Comparison of ENCODE assay signal across 8 cellular contexts in the genomic region with DNA sequence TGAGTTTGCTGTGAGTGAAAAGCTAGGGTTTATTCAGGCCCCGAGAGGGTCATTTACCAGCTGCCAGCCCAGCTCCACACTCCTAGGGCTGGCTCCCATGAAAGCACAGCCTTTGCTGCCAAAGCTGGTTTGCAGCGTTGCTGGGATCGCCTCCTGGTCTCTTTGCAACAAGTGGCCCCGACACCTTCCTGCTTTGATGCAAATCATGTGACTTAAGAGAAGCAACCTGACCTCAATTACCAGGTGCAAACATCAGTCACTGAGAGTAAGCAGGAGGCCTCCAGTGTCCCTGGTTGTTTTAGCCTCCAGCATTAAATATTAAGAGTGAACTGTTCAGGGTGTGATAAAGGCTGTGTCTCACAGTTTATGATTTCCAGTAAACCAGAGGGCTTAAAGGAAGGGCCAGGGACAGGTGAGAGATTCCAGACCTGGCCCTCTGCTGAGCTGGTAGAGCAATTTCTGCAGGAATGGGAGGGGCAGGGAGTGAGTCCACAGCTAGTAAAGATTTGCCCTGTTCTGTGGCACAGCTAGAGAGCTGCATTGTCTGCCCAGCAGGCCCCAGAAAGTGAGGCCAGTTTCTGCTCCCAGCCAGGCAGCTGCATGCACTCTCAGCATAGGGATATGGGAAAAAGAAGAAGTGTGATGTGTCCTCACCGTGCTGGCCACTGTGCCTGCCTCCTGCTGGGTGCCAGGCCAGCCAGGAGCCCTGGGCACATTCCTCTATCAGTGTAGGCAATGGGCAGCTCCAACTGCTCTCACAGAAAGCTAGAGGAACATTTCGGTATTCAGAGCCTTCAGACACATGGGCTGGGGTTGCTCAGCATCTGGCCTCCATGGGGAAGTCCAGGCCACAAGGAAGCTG. TPM values are rescaled to one million over a fixed set of nuclear protein-coding genes. Genes with fewer than 3 reads are reported as not detected.
DNase-seq lines count a peak whose midpoint lies in the region; ATAC-seq and TF ChIP-seq lines count a peak whose summit lies in the region.

No MANE protein-coding gene starts in this region.

- ATAC-seq in HG02678 (IDR thresholded peaks at IDR 0.05; ENCODE audit: unreplicated experiment), result no peak

- POLR2A ChIA-PET in AG04450 (lab: Yijun Ruan, JAX) (interaction anchor here (0.8 to 2.7 kb wide), 5 partner anchors 30 to 73 kb away, joined by 3 to 20 read pairs (median 3); a partner anchor contains a TSS), HEK293 (lab: Yijun Ruan, JAX) (interaction anchor here (5.1 kb wide), 1 partner anchor 63 kb away, joined by 27 read pairs; a partner anchor contains a TSS)

- H3K4me3 ChIP-seq in AG04450 (ENCODE audit: low read depth, low read length) (no peak overlapping the region), HEK293 (ENCODE audit: low read depth, low read length) (no peak overlapping the region)

- 0 out of 2 replicates have a peak, but pooled peaks cover 5% of the 10 kb centered on the region for H3K4me1 ChIP-seq in HEK293 (ENCODE audit: control insufficient read depth, insufficient read depth, low read length)

- DNase-seq in AG04450 (ENCODE audit: low read depth, low spot score), result no peak
- DNase-seq in RPMI7951 (ENCODE audit: low read depth), result peak; percentile 40
- DNase-seq in activated effector memory CD4-positive, alpha-beta T cell treated with anti-CD3 and anti-CD28 coated beads, Interleukin-2, amount 50 U/mL, for 16 hours, result peak; percentile 84
- DNase-seq in iPS-NIHi7 (ENCODE audit: extremely low spot score), result peak; percentile 22
- DNase-seq in stimulated activated CD8-positive, alpha-beta memory T cell treated with anti-CD3 and anti-CD28 coated beads, Interleukin-4, amount 100 ng/mL, for 48 hours, result peak; percentile 72
- DNase-seq in dedifferentiated amniotic fluid mesenchymal stem cell (ENCODE audit: extremely low spot score), result no peak

- CTCF ChIA-PET in AG04450 (lab: Charles Lee), result interaction anchor here (0.6 to 1.9 kb wide), 10 partner anchors 9 to 340 kb away, joined by 3 to 9 read pairs (median 4); no protein-coding TSS in a partner anchor
- CTCF ChIA-PET in HEK293 (lab: Yijun Ruan, JAX), result interaction anchor here (0.9 to 3.7 kb wide), 6 partner anchors 14 to 73 kb away, joined by 3 to 16 read pairs (median 6); a partner anchor contains a TSS

- no peaks in the 10 kb centered on the region for H3K27me3 ChIP-seq in AG04450 (ENCODE audit: control insufficient read depth, insufficient read depth, low read length)

- H3K36me3 ChIP-seq in HEK293 (ENCODE audit: control insufficient read depth in 2 of 2, insufficient read depth in 1 of 2, low read length in 2 of 2), result no peaks in the 10 kb centered on the region

- H3K27ac ChIP-seq in AG04450 (ENCODE audit: low read depth, low read length) (peak overlapping the region; percentile 98), HEK293 (ENCODE audit: extremely low read depth, low read depth, low read length) (no peak overlapping the region)

- no peaks in the 10 kb centered on the region for H3K9me3 ChIP-seq in AG04450 (ENCODE audit: control insufficient read depth, insufficient read depth, low read length)
- no peaks in the 10 kb centered on the region for H3K9me3 ChIP-seq in HEK293 (ENCODE audit: control insufficient read depth, insufficient read depth, low read depth, low read length)

- TF ChIP-seq CTCF in AG04450 (IDR thresholded peaks at IDR 0.05; ENCODE audit: low read depth, low read length), result no peak
- TF ChIP-seq CTCF in HEK293 (tag by site-specific recombination; IDR thresholded peaks at IDR 0.05), result no peak

TF ChIP-seq in HEK293, 187 proteins besides CTCF, POLR2A, EP300 and RAD21:
- TF ChIP-seq ZNF610 (tag by site-specific recombination; IDR thresholded peaks at IDR 0.05; ENCODE audit: borderline replicate concordance) (no peak), GLIS2 (tag by site-specific recombination; IDR thresholded peaks at IDR 0.05) (no peak), ZNF202 (tag by site-specific recombination; IDR thresholded peaks at IDR 0.05; ENCODE audit: borderline replicate concordance) (no peak), SCRT2 (tag by site-specific recombination; IDR thresholded peaks at IDR 0.05) (peak; percentile 72), ZIC2 (tag by site-specific recombination; IDR thresholded peaks at IDR 0.05) (peak; percentile 54; the same call in 1 of the 2 replicates)
- TF ChIP-seq, protein P1, sequence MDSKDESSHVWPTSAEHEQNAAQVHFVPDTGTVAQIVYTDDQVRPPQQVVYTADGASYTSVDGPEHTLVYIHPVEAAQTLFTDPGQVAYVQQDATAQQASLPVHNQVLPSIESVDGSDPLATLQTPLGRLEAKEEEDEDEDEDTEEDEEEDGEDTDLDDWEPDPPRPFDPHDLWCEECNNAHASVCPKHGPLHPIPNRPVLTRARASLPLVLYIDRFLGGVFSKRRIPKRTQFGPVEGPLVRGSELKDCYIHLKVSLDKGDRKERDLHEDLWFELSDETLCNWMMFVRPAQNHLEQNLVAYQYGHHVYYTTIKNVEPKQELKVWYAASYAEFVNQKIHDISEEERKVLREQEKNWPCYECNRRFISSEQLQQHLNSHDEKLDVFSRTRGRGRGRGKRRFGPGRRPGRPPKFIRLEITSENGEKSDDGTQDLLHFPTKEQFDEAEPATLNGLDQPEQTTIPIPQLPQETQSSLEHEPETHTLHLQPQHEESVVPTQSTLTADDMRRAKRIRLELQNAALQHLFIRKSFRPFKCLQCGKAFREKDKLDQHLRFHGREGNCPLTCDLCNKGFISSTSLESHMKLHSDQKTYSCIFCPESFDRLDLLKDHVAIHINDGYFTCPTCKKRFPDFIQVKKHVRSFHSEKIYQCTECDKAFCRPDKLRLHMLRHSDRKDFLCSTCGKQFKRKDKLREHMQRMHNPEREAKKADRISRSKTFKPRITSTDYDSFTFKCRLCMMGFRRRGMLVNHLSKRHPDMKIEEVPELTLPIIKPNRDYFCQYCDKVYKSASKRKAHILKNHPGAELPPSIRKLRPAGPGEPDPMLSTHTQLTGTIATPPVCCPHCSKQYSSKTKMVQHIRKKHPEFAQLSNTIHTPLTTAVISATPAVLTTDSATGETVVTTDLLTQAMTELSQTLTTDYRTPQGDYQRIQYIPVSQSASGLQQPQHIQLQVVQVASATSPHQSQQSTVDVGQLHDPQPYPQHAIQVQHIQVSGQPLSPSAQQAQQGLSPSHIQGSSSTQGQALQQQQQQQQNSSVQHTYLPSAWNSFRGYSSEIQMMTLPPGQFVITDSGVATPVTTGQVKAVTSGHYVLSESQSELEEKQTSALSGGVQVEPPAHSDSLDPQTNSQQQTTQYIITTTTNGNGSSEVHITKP (tag by site-specific recombination; IDR thresholded peaks at IDR 0.05), result no peak

RNA-seq across cellular contexts. Expression of a gene that starts 58.0 kb away (rescaled TPM):
- 6.9 TPM in 2 replicates for polyA plus RNA-seq in AG04450 (2011; rRNA removed)
- 9.6 and 13.4 TPM in 2 replicates for polyA minus RNA-seq in AG04450 (2011; rRNA and poly(A)+ RNA removed)
- 2.5 and 4.0 TPM in 2 replicates for total RNA-seq in RPMI7951 (2014; rRNA removed; shearing (Covaris generic))

Comparison
In these comparisons a context has a peak if more than half of its experiments do, and no peak if none do; other contexts are left out.
1. DNase-seq: peak in RPMI7951 (single experiment), activated effector memory CD4-positive, alpha-beta T cell treated with anti-CD3 and anti-CD28 coated beads, Interleukin-2, amount 50 U/mL, for 16 hours (single experiment), iPS-NIHi7 (single experiment) and stimulated activated CD8-positive, alpha-beta memory T cell treated with anti-CD3 and anti-CD28 coated beads, Interleukin-4, amount 100 ng/mL, for 48 hours (single experiment); none in AG04450 (single experiment) and dedifferentiated amniotic fluid mesenchymal stem cell (single experiment).